ENCODE assay signal across 30 cellular contexts in genomic region chr18:34626404-34627137, GRCh38.
DNase-seq lines count a peak whose midpoint lies in the region; ATAC-seq, FAIRE-seq and TF ChIP-seq lines count a peak whose summit lies in the region.
"Had no signal": no experiment of that assay in that cellular context is flagged by ENCODE, and none has a peak within 500 bp of the region (broad histone marks: within the 10 kb centered on the region; RNA-seq: fewer than 3 reads in every experiment).

No MANE protein-coding gene starts in this region.

- intact Hi-C loops in endothelial cell of umbilical vein (cut with micrococcal nuclease): loop anchor here (10.0 kb wide), 1 partner anchor 132 kb away; no protein-coding TSS in a partner anchor
- intact Hi-C loops in head of caudate nucleus (cut with DNase I): loop anchor here (10.0 kb wide), 1 partner anchor 62 kb away; no protein-coding TSS in a partner anchor

- no peaks in the 10 kb centered on the region for H3K79me2 ChIP-seq in endothelial cell of umbilical vein (ENCODE audit: control insufficient read depth, insufficient read depth, low read length)
- H3K79me2 ChIP-seq in GM23338 (replicated peaks; ENCODE audit: insufficient read depth): no peaks in the 10 kb centered on the region

- H3K36me3 Mint-ChIP-seq in GM23338 (ENCODE audit: low read depth): no peaks in the 10 kb centered on the region
- H3K36me3 Mint-ChIP-seq: mesothelial cell of epicardium; naive thymus-derived CD8-positive, alpha-beta T cell had no signal

- CTCF ChIA-PET in endothelial cell of umbilical vein (lab: Charles Lee): interaction anchor here (1.0 kb wide), 1 partner anchor 34 kb away, joined by 3 read pairs; no protein-coding TSS in a partner anchor

- H3F3A ChIP-seq in GM23338 (replicated peaks; ENCODE audit: low read depth): no peaks in the 10 kb centered on the region

- no peak overlapping the region for H3K4me3 Mint-ChIP-seq in GM23338
- H3K4me3 Mint-ChIP-seq: activated CD4-positive, alpha-beta T cell treated with anti-CD3 and anti-CD28 coated beads for 36 hours; activated naive CD8-positive, alpha-beta T cell treated with anti-CD3 and anti-CD28 coated beads, Interleukin-2, amount 50 U/mL, for 24 hours; effector memory CD8-positive, alpha-beta T cell; HFFc6; mesothelial cell of epicardium; naive thymus-derived CD8-positive, alpha-beta T cell; T-helper 17 cell had no signal

- no peaks in the 10 kb centered on the region for H3K9me1 ChIP-seq in endothelial cell of umbilical vein (replicated peaks; ENCODE audit: control insufficient read depth, extremely low read depth, insufficient read depth, low read length)

- 99 to 100% methylated on average over 2 of the region's 2 CpGs for WGBS in tibial nerve, 2 donors

- dilution Hi-C loops in endothelial cell of umbilical vein (cut with MboI; ENCODE audit: extremely low pct_ligation_motif_present, low sequenced_read_pairs): no loop called here

- H3K27me3 ChIP-seq in endothelial cell of umbilical vein (ENCODE audit: control insufficient read depth in 2 of 2, insufficient read depth in 2 of 2, low read length in 2 of 2): no peaks in the 10 kb centered on the region
- no peaks in the 10 kb centered on the region for H3K27me3 ChIP-seq in GM23338 (ENCODE audit: insufficient read depth)
- no peaks in the 10 kb centered on the region for H3K27me3 ChIP-seq in tibial nerve
- H3K27me3 ChIP-seq: BE2C, colonic mucosa, left lung, vagina had no signal

- H3K4me3 ChIP-seq in endothelial cell of umbilical vein (replicated peaks in 1 of 3; ENCODE audit: insufficient read depth in 1 of 3, low read depth in 1 of 3, low read length in 3 of 3): no peak overlapping the region
- H3K4me3 ChIP-seq in GM23338: no peak overlapping the region
- no peak overlapping the region for H3K4me3 ChIP-seq in tibial nerve
- H3K4me3 ChIP-seq: colonic mucosa, left lung, vagina had no signal

- H3K27ac ChIP-seq in endothelial cell of umbilical vein (ENCODE audit: insufficient read depth, low read depth, low read length) (no peak overlapping the region), GM23338 (ENCODE audit: low read depth) (no peak overlapping the region), tibial nerve (no peak overlapping the region)
- H3K27ac ChIP-seq: colonic mucosa, left lung, vagina had no signal

- no peaks in the 10 kb centered on the region for H3K27me3 Mint-ChIP-seq in GM23338 (ENCODE audit: insufficient read depth, low read depth, poor library complexity)
- H3K27me3 Mint-ChIP-seq: effector memory CD8-positive, alpha-beta T cell; T-helper 17 cell had no signal

- H4K20me1 ChIP-seq in endothelial cell of umbilical vein (replicated peaks; ENCODE audit: control insufficient read depth, extremely low read depth, insufficient read depth, low read length): no peaks in the 10 kb centered on the region
- H4K20me1 ChIP-seq in GM23338 (replicated peaks; ENCODE audit: insufficient read depth): no peaks in the 10 kb centered on the region

- TF ChIP-seq CTCF in endothelial cell of umbilical vein (IDR thresholded peaks at IDR 0.05; ENCODE audit: extremely low read depth in 1 of 2, insufficient read depth in 1 of 2, low read depth in 1 of 2, low read length in 2 of 2) (no peak), GM23338 (conservative IDR thresholded peaks at IDR 0.05; ENCODE audit: low read depth in 2 of 2) (no peak), tibial nerve (IDR thresholded peaks at IDR 0.05) (no peak)

- no peak overlapping the region for H3K9ac ChIP-seq in endothelial cell of umbilical vein (replicated peaks; ENCODE audit: extremely low read depth, insufficient read depth, low read length)

- H3K36me3 ChIP-seq in endothelial cell of umbilical vein (ENCODE audit: control insufficient read depth in 2 of 2, extremely low read depth in 1 of 2, insufficient read depth in 2 of 2, low read length in 2 of 2) (no peaks in the 10 kb centered on the region), GM23338 (ENCODE audit: insufficient read depth) (no peaks in the 10 kb centered on the region), tibial nerve (no peaks in the 10 kb centered on the region)
- H3K36me3 ChIP-seq: BE2C, colonic mucosa, left lung, vagina had no signal

- H2AFZ ChIP-seq in endothelial cell of umbilical vein (ENCODE audit: low read depth, low read length) (no peak overlapping the region), GM23338 (no peak overlapping the region)

- FAIRE-seq in endothelial cell of umbilical vein (lab: Jason Lieb, UNC): no peak

- no peaks in the 10 kb centered on the region for H3K9me2 ChIP-seq in GM23338 (ENCODE audit: insufficient read depth)

- ATAC-seq in GM23338: no peak
- ATAC-seq: activated CD4-positive, alpha-beta T cell treated with anti-CD3 and anti-CD28 coated beads for 36 hours; activated naive CD8-positive, alpha-beta T cell treated with anti-CD3 and anti-CD28 coated beads, Interleukin-2, amount 50 U/mL, for 24 hours; effector memory CD8-positive, alpha-beta T cell; left lung; naive thymus-derived CD8-positive, alpha-beta T cell; right cardiac atrium; T-helper 17 cell had no signal

- TF ChIP-seq EP300 in tibial nerve (IDR thresholded peaks at IDR 0.05): no peak

- POLR2A ChIA-PET in endothelial cell of umbilical vein (lab: Charles Lee): no interaction called here

- TF ChIP-seq POLR2A in endothelial cell of umbilical vein (IDR thresholded peaks at IDR 0.05; ENCODE audit: low read depth, low read length) (no peak), tibial nerve (IDR thresholded peaks at IDR 0.05) (no peak)

- H3K9me3 ChIP-seq in endothelial cell of umbilical vein (replicated peaks; ENCODE audit: control insufficient read depth, insufficient read depth, low read length) (no peaks in the 10 kb centered on the region), tibial nerve (no peaks in the 10 kb centered on the region)
- H3K9me3 ChIP-seq: BE2C, colonic mucosa, left lung, vagina had no signal

- BruUV-seq in endothelial cell of umbilical vein (replicated peaks; lab: Mats Ljungman, UMichigan): no TSS peak

- H3K4me1 ChIP-seq in endothelial cell of umbilical vein (ENCODE audit: control insufficient read depth, extremely low read depth, insufficient read depth, low read length): peaks cover 22% of the 10 kb centered on the region
- no peaks in the 10 kb centered on the region for H3K4me1 ChIP-seq in GM23338 (ENCODE audit: insufficient read depth)
- no peaks in the 10 kb centered on the region for H3K4me1 ChIP-seq in tibial nerve
- H3K4me1 ChIP-seq: BE2C, colonic mucosa, left lung, vagina had no signal

- H3K4me2 ChIP-seq in endothelial cell of umbilical vein (ENCODE audit: insufficient read depth, low read length) (peak overlapping the region; percentile 71), GM23338 (no peak overlapping the region)

- no peaks in the 10 kb centered on the region for H3K9me3 Mint-ChIP-seq in GM23338
- H3K9me3 Mint-ChIP-seq: activated naive CD8-positive, alpha-beta T cell treated with anti-CD3 and anti-CD28 coated beads, Interleukin-2, amount 50 U/mL, for 24 hours; HFFc6 had no signal

- H3K27ac Mint-ChIP-seq in GM23338: no peak overlapping the region
- H3K27ac Mint-ChIP-seq: activated CD4-positive, alpha-beta T cell treated with anti-CD3 and anti-CD28 coated beads for 36 hours; activated naive CD8-positive, alpha-beta T cell treated with anti-CD3 and anti-CD28 coated beads, Interleukin-2, amount 50 U/mL, for 24 hours; effector memory CD8-positive, alpha-beta T cell; HFFc6; mesothelial cell of epicardium; naive thymus-derived CD8-positive, alpha-beta T cell; T-helper 17 cell had no signal

- H3K4me1 Mint-ChIP-seq in GM23338: no peaks in the 10 kb centered on the region
- H3K4me1 Mint-ChIP-seq: activated CD4-positive, alpha-beta T cell treated with anti-CD3 and anti-CD28 coated beads for 36 hours; activated naive CD8-positive, alpha-beta T cell treated with anti-CD3 and anti-CD28 coated beads, Interleukin-2, amount 50 U/mL, for 24 hours; naive thymus-derived CD8-positive, alpha-beta T cell; T-helper 17 cell had no signal

- DNase-seq in A172 (ENCODE audit: low spot score): peak; percentile 70
- peak; percentile 44 for DNase-seq in NCI-H226
- DNase-seq in endothelial cell of umbilical vein (ENCODE audit: low read depth, low spot score): peak; percentile 70
- DNase-seq in kidney glomerular epithelial cell (lab: John Stamatoyannopoulos, UW): peak; percentile 41
- DNase-seq in GM23338 (ENCODE audit: low spot score): no peak
- no peak for DNase-seq in head of caudate nucleus
- no peak for DNase-seq in tibial nerve (ENCODE audit: low spot score in 2 of 2)
- DNase-seq in stimulated activated CD4-positive, alpha-beta T cell treated with anti-CD3 and anti-CD28 coated beads, Interleukin-2, amount 100 ng/mL, for 24 hours: no peak
- DNase-seq: activated CD4-positive, alpha-beta T cell treated with anti-CD3 and anti-CD28 coated beads for 36 hours; activated CD8-positive, alpha-beta memory T cell treated with anti-CD3 and anti-CD28 coated beads for 24 hours; activated gamma-delta T cell treated with Interleukin-2 at 50 U/mL for 16 hours; activated naive CD8-positive, alpha-beta T cell treated with anti-CD3 and anti-CD28 coated beads, Interleukin-2, amount 50 U/mL, for 24 hours; activated T-cell treated with anti-CD3 and anti-CD28 coated beads, Interleukin-2, amount 50 U/mL, for 1 hour; BE2C; colonic mucosa; effector memory CD8-positive, alpha-beta T cell; EL; HFFc6; left lung; MM.1S; naive thymus-derived CD8-positive, alpha-beta T cell; NCI-H1694 treated with DMSO at 0.1 percent for 48 hours; NCI-H2171 treated with DMSO at 0.1 percent for 48 hours; NCI-H526 treated with DMSO at 0.1 percent for 48 hours; right cardiac atrium; stimulated activated CD4-positive, alpha-beta T cell treated with anti-CD3 and anti-CD28 coated beads, Interleukin-4, amount 100 ng/mL, for 4 hours; stimulated activated naive CD4-positive, alpha-beta T cell; T-helper 17 cell had no signal

TF ChIP-seq in endothelial cell of umbilical vein, 7 proteins besides CTCF, POLR2A, EP300 and RAD21 (continues in another document):
- TF ChIP-seq JUN (IDR thresholded peaks at IDR 0.05; ENCODE audit: borderline replicate concordance, insufficient read depth, insufficient read length, low read depth) (no peak), POLR2AphosphoS5 (IDR thresholded peaks at IDR 0.05; ENCODE audit: insufficient read depth, low read depth, low read length) (no peak), GATA2 (IDR thresholded peaks at IDR 0.05; ENCODE audit: insufficient read depth, insufficient read length, low read depth, low read length) (no peak)

TF ChIP-seq in GM23338, 12 proteins besides CTCF, POLR2A, EP300 and RAD21 (continues in another document):
- TF ChIP-seq EZH2 (IDR thresholded peaks at IDR 0.05; ENCODE audit: low read depth, unreplicated experiment) (no peak), JUNB (IDR thresholded peaks at IDR 0.05; ENCODE audit: unreplicated experiment) (no peak), STAT1 (IDR thresholded peaks at IDR 0.05; ENCODE audit: unreplicated experiment) (no peak), CREB1 (CRISPR knock-in tag; IDR thresholded peaks at IDR 0.05; ENCODE audit: low read depth) (no peak), ZNF114 (CRISPR knock-in tag; IDR thresholded peaks at IDR 0.05) (no peak)

Comparison
In these comparisons a context has a peak if more than half of its experiments do, and no peak if none do; other contexts are left out.
1. DNase-seq: peak in A172 (single experiment), NCI-H226 (single experiment), endothelial cell of umbilical vein (single experiment) and kidney glomerular epithelial cell (single experiment); none in GM23338 (single experiment), head of caudate nucleus (0 of 42), tibial nerve (0 of 2) and stimulated activated CD4-positive, alpha-beta T cell treated with anti-CD3 and anti-CD28 coated beads, Interleukin-2, amount 100 ng/mL, for 24 hours (0 of 2).